ENCODE assay signal across 16 cellular contexts in the genomic region with DNA sequence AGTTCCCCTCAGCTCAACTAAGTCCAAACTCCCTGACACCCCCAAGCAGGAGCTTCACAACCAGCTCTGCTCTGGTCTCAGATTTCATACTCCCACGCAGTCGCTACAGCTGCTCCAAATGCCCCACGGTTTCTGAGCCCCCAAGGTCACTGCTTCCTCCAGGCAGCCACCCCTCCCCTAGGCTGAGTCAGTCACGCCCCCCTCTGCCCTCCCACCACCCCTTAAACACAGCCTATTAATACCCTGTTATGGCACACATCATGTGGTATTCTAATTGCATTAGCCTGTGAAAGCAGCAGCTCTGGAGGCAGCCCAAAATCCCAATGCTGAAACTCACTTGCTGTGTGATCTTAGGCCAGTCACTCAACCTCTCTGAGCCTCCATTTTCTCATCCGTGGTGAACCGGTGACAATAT.
DNase-seq lines count a peak whose midpoint lies in the region; ATAC-seq and TF ChIP-seq lines count a peak whose summit lies in the region.
"Had no signal": no experiment of that assay in that cellular context is flagged by ENCODE, and none has a peak within 500 bp of the region (broad histone marks: within the 10 kb centered on the region; RNA-seq: fewer than 3 reads in every experiment).

No MANE protein-coding gene starts in this region.

- DNase-seq in DMS 273 (lab: John Stamatoyannopoulos, UW; ENCODE audit: unreplicated experiment) (peak; percentile 83), Kasumi-1 (lab: John Stamatoyannopoulos, UW) (peak; percentile 1 to 4), cardiac fibroblast (ENCODE audit: low read depth in 2 of 2) (peak; percentile 12 to 21), non-pigmented ciliary epithelial cell (ENCODE audit: low read depth) (peak; percentile 36), COLO668 (lab: John Stamatoyannopoulos, UW; ENCODE audit: unreplicated experiment) (no peak)
- DNase-seq: colonic mucosa; H9; mammary epithelial cell; naive thymus-derived CD8-positive, alpha-beta T cell; NCI-H1092; NCI-H2107; substantia nigra; T-helper 1 cell had no signal

- no peak overlapping the region for H3K4me3 ChIP-seq in cardiac fibroblast (replicated peaks in 1 of 2; ENCODE audit: low read depth in 2 of 2, low read length in 2 of 2)
- H3K4me3 ChIP-seq: colonic mucosa had no signal

- ATAC-seq in HG03457 (IDR thresholded peaks at IDR 0.05; ENCODE audit: unreplicated experiment) (no peak), GM21737 (IDR thresholded peaks at IDR 0.05; ENCODE audit: unreplicated experiment) (no peak), GM18861 (IDR thresholded peaks at IDR 0.05; ENCODE audit: unreplicated experiment) (no peak)
- ATAC-seq: naive thymus-derived CD8-positive, alpha-beta T cell had no signal

- no peak for TF ChIP-seq CTCF in cardiac fibroblast (IDR thresholded peaks at IDR 0.05; ENCODE audit: low read depth, low read length)
